ENCODE assay signal across 26 cellular contexts in genomic region chr10:116069856-116070255, GRCh38.
"Had no signal": no experiment of that assay in that cellular context is flagged by ENCODE, and none has a peak within 500 bp of the region (broad histone marks: within the 10 kb centered on the region; RNA-seq: fewer than 3 reads in every experiment).

No MANE protein-coding gene starts in this region.

- H3K9me3 Mint-ChIP-seq: activated T-cell treated with anti-CD3 and anti-CD28 coated beads, Interleukin-2, amount 50 U/mL, for 24 hours; activated T-helper 17 cell treated with anti-CD3 and anti-CD28 coated beads, Interleukin-2, amount 50 U/mL, for 72 hours; stimulated activated naive B cell treated with anti-CD40 and anti-IgM and Interleukin-4, amounts not matched to agents 10 μg/mL and 1 μg/mL and 100 μg/mL, for 72 hours; T-helper 2 cell treated with Interferon-gamma antibody and Interleukin-4, amounts not matched to agents 5 μg/mL and 100 μg/mL, for 36 hours had no signal

- H3K27me3 ChIP-seq: adrenal gland, breast epithelium, testis, upper lobe of left lung had no signal

- H3K4me1 Mint-ChIP-seq: activated T-helper 17 cell treated with anti-CD3 and anti-CD28 coated beads, Interleukin-2, amount 50 U/mL, for 72 hours; stimulated activated naive B cell treated with anti-CD40 and anti-IgM and Interleukin-4, amounts not matched to agents 10 μg/mL and 1 μg/mL and 100 μg/mL, for 72 hours; T-cell had no signal

- DNase-seq: activated CD4-positive, CD25-positive, alpha-beta regulatory T cell treated with anti-CD3 and anti-CD28 coated beads, Interleukin-2, amount 50 U/mL, for 72 hours; activated CD8-positive, alpha-beta memory T cell treated with anti-CD3 and anti-CD28 coated beads for 24 hours; activated CD8-positive, alpha-beta memory T cell treated with anti-CD3 and anti-CD28 coated beads, Interleukin-2, amount 50 U/mL, for 4 hours; activated naive CD4-positive, alpha-beta T cell; activated T-cell treated with anti-CD3 and anti-CD28 coated beads, Interleukin-2, amount 50 U/mL, for 24 hours; foreskin fibroblast; hippocampal formation; left ventricle myocardium superior; mammary epithelial cell; midbrain; nucleus accumbens; stimulated activated CD4-positive, alpha-beta T cell treated with anti-CD3 and anti-CD28 coated beads, Interleukin-15, amount 100 ng/mL, for 24 hours; stimulated activated CD4-positive, alpha-beta T cell treated with anti-CD3 and anti-CD28 coated beads, Interleukin-2, amount 100 ng/mL, for 48 hours; stimulated activated CD8-positive, alpha-beta memory T cell treated with anti-CD3 and anti-CD28 coated beads, Interleukin-4, amount 100 ng/mL, for 48 hours; stimulated activated naive B cell treated with anti-CD40 and anti-IgM and Interleukin-4, amounts not matched to agents 10 μg/mL and 1 μg/mL and 100 μg/mL, for 72 hours; T-cell; testis; upper lobe of left lung; WERI-Rb-1 had no signal

- H3K27me3 Mint-ChIP-seq: activated naive CD8-positive, alpha-beta T cell; activated T-cell treated with anti-CD3 and anti-CD28 coated beads, Interleukin-2, amount 50 U/mL, for 24 hours; stimulated activated naive B cell treated with anti-CD40 and anti-IgM and Interleukin-4, amounts not matched to agents 10 μg/mL and 1 μg/mL and 100 μg/mL, for 72 hours; T-cell had no signal

- H3K36me3 ChIP-seq: adrenal gland, breast epithelium, upper lobe of left lung, WERI-Rb-1 had no signal

- H3K9me3 ChIP-seq: adrenal gland, breast epithelium, testis, upper lobe of left lung had no signal

- H3K27ac ChIP-seq: adrenal gland, breast epithelium, testis, upper lobe of left lung, WERI-Rb-1 had no signal

- H3K27ac Mint-ChIP-seq: activated naive CD8-positive, alpha-beta T cell; activated T-cell treated with anti-CD3 and anti-CD28 coated beads, Interleukin-2, amount 50 U/mL, for 24 hours; activated T-helper 17 cell treated with anti-CD3 and anti-CD28 coated beads, Interleukin-2, amount 50 U/mL, for 72 hours; stimulated activated naive B cell treated with anti-CD40 and anti-IgM and Interleukin-4, amounts not matched to agents 10 μg/mL and 1 μg/mL and 100 μg/mL, for 72 hours; T-cell; T-helper 2 cell treated with Interferon-gamma antibody and Interleukin-4, amounts not matched to agents 5 μg/mL and 100 μg/mL, for 36 hours had no signal

- H3K4me1 ChIP-seq: adrenal gland, testis, upper lobe of left lung had no signal

- H3K4me3 Mint-ChIP-seq: activated naive CD8-positive, alpha-beta T cell; activated T-cell treated with anti-CD3 and anti-CD28 coated beads, Interleukin-2, amount 50 U/mL, for 24 hours; activated T-helper 17 cell treated with anti-CD3 and anti-CD28 coated beads, Interleukin-2, amount 50 U/mL, for 72 hours; stimulated activated naive B cell treated with anti-CD40 and anti-IgM and Interleukin-4, amounts not matched to agents 10 μg/mL and 1 μg/mL and 100 μg/mL, for 72 hours; T-cell; T-helper 2 cell treated with Interferon-gamma antibody and Interleukin-4, amounts not matched to agents 5 μg/mL and 100 μg/mL, for 36 hours had no signal

- H3K36me3 Mint-ChIP-seq: activated naive CD8-positive, alpha-beta T cell; stimulated activated naive B cell treated with anti-CD40 and anti-IgM and Interleukin-4, amounts not matched to agents 10 μg/mL and 1 μg/mL and 100 μg/mL, for 72 hours; T-cell had no signal

- ATAC-seq: activated T-helper 17 cell treated with anti-CD3 and anti-CD28 coated beads, Interleukin-2, amount 50 U/mL, for 72 hours; left ventricle myocardium superior; sciatic nerve; stimulated activated naive B cell treated with anti-CD40 and anti-IgM and Interleukin-4, amounts not matched to agents 10 μg/mL and 1 μg/mL and 100 μg/mL, for 72 hours; T-cell had no signal

- H3K4me3 ChIP-seq: adrenal gland, breast epithelium, smooth muscle cell, testis, upper lobe of left lung had no signal
